ENCODE assay signal across 8 cellular contexts in the genomic region with DNA sequence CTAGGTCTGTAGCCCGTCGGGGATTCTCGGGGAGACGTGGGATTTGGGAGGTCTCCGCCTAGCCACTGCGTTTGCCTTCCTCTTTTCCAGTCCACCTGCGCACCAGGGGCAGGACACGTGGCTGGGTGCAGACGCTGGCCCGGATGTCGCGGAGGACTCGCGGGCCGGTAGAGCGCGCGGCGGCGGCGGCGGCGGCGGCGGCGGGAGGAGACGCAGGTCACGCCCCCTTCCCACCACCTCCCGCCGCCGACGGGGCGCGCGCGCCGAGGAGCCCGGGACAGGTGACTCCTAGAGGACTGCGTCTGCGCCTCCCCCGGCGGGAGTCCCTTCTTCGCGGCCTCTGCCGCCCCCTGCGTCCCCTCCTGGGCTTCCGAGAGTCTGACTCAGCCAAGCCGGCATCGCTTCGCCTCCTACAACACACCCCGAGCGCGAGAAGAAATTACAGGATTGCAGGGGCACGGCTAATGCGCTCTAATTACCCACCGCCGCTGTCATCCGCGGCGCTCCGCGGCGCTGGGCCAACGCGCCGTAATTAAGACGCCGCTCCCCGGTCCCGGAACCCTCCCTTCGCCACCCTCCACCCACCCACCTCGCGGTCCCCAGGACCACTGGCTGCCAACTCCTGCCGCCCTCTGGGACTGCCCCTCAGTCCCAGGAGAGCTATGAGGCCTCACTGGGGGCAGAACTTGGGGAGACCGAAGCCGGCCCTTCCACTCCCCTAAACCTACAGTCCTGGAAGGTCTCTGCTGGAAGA.
DNase-seq lines count a peak whose midpoint lies in the region; ATAC-seq and TF ChIP-seq lines count a peak whose summit lies in the region.

No MANE protein-coding gene starts in this region.

- H3K27me3 ChIP-seq in A673 (replicated peaks; ENCODE audit: insufficient read depth, low read depth, low read length, poor library complexity) (no peaks in the 10 kb centered on the region), prostate gland (replicated peaks; ENCODE audit: insufficient read depth) (peaks cover 2% of the 10 kb centered on the region), Karpas-422 (ENCODE audit: low read length) (no peaks in the 10 kb centered on the region)

- H3K4me2 ChIP-seq in Karpas-422 (ENCODE audit: low read depth, low read length, poor library complexity, severe bottlenecking): no peak overlapping the region

- H3K27ac Mint-ChIP-seq in glutamatergic neuron (ENCODE audit: unreplicated experiment): no peak overlapping the region

- no peak overlapping the region for H3K9ac ChIP-seq in Karpas-422 (ENCODE audit: low read length)

- H3K36me3 ChIP-seq in A673 (ENCODE audit: insufficient read depth, low read length, poor library complexity, severe bottlenecking): no peaks in the 10 kb centered on the region
- H3K36me3 ChIP-seq in prostate gland: no peaks in the 10 kb centered on the region
- H3K36me3 ChIP-seq in Karpas-422 (ENCODE audit: insufficient read depth, low read length): no peaks in the 10 kb centered on the region

- ATAC-seq in GM21423 (IDR thresholded peaks at IDR 0.05; ENCODE audit: unreplicated experiment): peak; percentile 37

- H2AFZ ChIP-seq in Karpas-422 (ENCODE audit: low read length): no peak overlapping the region

- H3K27me3 Mint-ChIP-seq in glutamatergic neuron (ENCODE audit: unreplicated experiment): peaks cover 9% of the 10 kb centered on the region

- WGBS in prostate gland: 5% methylated on average over 27 of the region's 76 CpGs

- DNase-seq in A673 (ENCODE audit: low spot score) (peak; percentile 88), NCI-H82 treated with DMSO at 0.1 percent for 48 hours (lab: John Stamatoyannopoulos, UW; ENCODE audit: unreplicated experiment) (peak; percentile 63), glutamatergic neuron (peak; percentile 63), prostate gland (ENCODE audit: low spot score) (peak; percentile 32), ureter (ENCODE audit: low spot score) (peak; percentile 63), Karpas-422 (no peak)
- DNase-seq in activated effector memory CD4-positive, alpha-beta T cell treated with anti-CD3 and anti-CD28 coated beads, Interleukin-2, amount 50 U/mL, for 16 hours: peak; percentile 85

- H3K4me3 Mint-ChIP-seq in glutamatergic neuron (ENCODE audit: unreplicated experiment): peak overlapping the region; percentile 75

- no TSS peak for BruUV-seq in A673 (replicated peaks; lab: Mats Ljungman, UMichigan)

- TF ChIP-seq CTCF in A673 (conservative IDR thresholded peaks at IDR 0.05; ENCODE audit: low read depth, low read length) (no peak; the same call in 1 of the 2 replicates), glutamatergic neuron (IDR thresholded peaks at IDR 0.05; ENCODE audit: partially characterized antibody, unreplicated experiment) (no peak), prostate gland (IDR thresholded peaks at IDR 0.05) (peak in 2 of 4 experiments; percentile 29 to 55)

- peaks cover 21% of the 10 kb centered on the region; the same call in 1 of the 2 replicates for H4K20me1 ChIP-seq in Karpas-422 (ENCODE audit: insufficient read depth, low read depth, low read length)

- no peaks in the 10 kb centered on the region for H3K36me3 Mint-ChIP-seq in glutamatergic neuron (ENCODE audit: unreplicated experiment)

- H3K9me3 ChIP-seq in A673 (ENCODE audit: low read depth, low read length, poor library complexity, severe bottlenecking) (no peaks in the 10 kb centered on the region), prostate gland (no peaks in the 10 kb centered on the region), Karpas-422 (ENCODE audit: low read length) (no peaks in the 10 kb centered on the region)

- H3K27ac ChIP-seq in A673 (ENCODE audit: low read depth, low read length, poor library complexity, severe bottlenecking) (peak overlapping the region; percentile 92), prostate gland (no peak overlapping the region), Karpas-422 (ENCODE audit: low read length) (no peak overlapping the region)

- peak overlapping the region; percentile 39 for H3K4me3 ChIP-seq in A673 (ENCODE audit: low read depth, low read length, poor library complexity, severe bottlenecking)
- H3K4me3 ChIP-seq in prostate gland: peak overlapping the region in 1 of 2 donors; percentile 21
- no peak overlapping the region for H3K4me3 ChIP-seq in Karpas-422 (ENCODE audit: low read length)

- H3K4me1 Mint-ChIP-seq in glutamatergic neuron (ENCODE audit: low read depth, unreplicated experiment): peaks cover 2% of the 10 kb centered on the region

- CTCF ChIA-PET in A673 (lab: Charles Lee): no interaction called here

- no peaks in the 10 kb centered on the region for H3K79me2 ChIP-seq in Karpas-422 (ENCODE audit: low read length)

- POLR2A ChIA-PET in A673 (lab: Charles Lee; ENCODE audit: low non-redundant PET): interaction anchor here (0.7 kb wide), 1 partner anchor 17 kb away, joined by 18 read pairs; no protein-coding TSS in a partner anchor

- H3K9me3 Mint-ChIP-seq in glutamatergic neuron (ENCODE audit: unreplicated experiment): peaks cover 9% of the 10 kb centered on the region

- peaks cover 83% of the 10 kb centered on the region for H3K4me1 ChIP-seq in A673 (ENCODE audit: insufficient read depth, low read length, poor library complexity, severe bottlenecking)
- peaks cover 5% of the 10 kb centered on the region for H3K4me1 ChIP-seq in prostate gland (replicated peaks)
- H3K4me1 ChIP-seq in Karpas-422 (ENCODE audit: low read length): peaks cover 31% of the 10 kb centered on the region

- intact Hi-C loops in A673 (cut with micrococcal nuclease; ENCODE audit: unreplicated experiment) (loop anchor here (2.0 to 5.0 kb wide), 2 partner anchors 130 to 228 kb away; no protein-coding TSS in a partner anchor), prostate gland (cut with DNase I) (loop anchor here (5.0 kb wide), 1 partner anchor 230 kb away; a partner anchor contains a TSS)

- no peak for TF ChIP-seq POLR2A in prostate gland (IDR thresholded peaks at IDR 0.05)

- no peaks in the 10 kb centered on the region for H3K9me2 ChIP-seq in Karpas-422 (replicated peaks; ENCODE audit: insufficient read depth, low read length)
